Comparison of ENCODE assay signal across 15 cellular contexts in the genomic region with DNA sequence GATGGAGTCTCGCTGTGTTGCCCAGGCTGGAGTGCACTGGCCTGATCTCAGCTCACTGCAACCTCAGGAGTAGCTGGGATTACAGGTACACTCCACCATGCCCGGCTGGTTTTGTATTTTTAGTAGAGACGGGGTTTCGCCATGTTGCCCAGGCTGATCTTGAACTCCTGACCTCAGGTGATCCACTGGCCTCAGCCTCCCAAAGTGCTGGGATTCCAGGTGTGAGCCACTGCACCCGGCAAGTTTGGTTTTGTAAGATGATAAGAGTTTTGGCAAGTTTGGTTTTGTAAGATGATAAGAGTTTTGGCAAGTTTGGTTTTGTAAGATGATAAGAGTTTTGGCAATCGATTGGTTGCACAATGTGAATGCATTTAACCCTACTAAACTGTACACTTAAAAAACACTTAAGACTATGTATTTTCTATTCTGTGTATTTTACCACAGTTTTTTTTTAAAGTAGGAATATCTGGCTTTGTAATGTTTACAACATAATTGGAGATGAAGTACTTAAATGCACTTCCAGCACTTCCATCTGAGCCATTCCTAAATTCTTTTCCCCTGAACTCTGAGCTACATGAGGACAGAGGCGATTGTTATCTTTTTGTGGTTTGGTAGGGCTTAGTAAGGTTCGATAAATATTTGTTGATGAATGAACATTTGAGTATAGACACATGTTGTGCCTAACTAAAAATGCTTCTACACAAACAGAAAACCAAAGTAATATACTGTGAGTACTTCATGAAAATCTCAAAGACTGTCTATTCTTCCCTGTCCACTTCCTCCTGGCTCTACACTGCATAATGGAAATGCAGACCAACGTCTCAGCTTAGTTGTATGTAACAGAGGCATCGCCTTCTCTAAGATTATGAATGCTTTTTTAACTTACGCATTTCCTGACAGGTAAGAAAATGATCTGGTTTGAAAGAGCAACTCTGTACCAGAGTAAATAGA. TPM values are rescaled to one million over a fixed set of nuclear protein-coding genes. Genes with fewer than 3 reads are reported as not detected.
A peak's percentile ranks its signal among the peaks of the same experiment; 100 is the strongest.
DNase-seq lines count a peak whose midpoint lies in the region; ATAC-seq, FAIRE-seq and TF ChIP-seq lines count a peak whose summit lies in the region.
"Had no signal": no experiment of that assay in that cellular context is flagged by ENCODE, and none has a peak within 500 bp of the region (broad histone marks: within the 10 kb centered on the region; RNA-seq: fewer than 3 reads in every experiment).

No MANE protein-coding gene starts in this region.

- peak; percentile 7 for DNase-seq in activated CD4-positive, CD25-positive, alpha-beta regulatory T cell treated with anti-CD3 and anti-CD28 coated beads, Interleukin-2, amount 50 U/mL, for 72 hours
- DNase-seq in T-helper 17 cell (no peak), esophagus muscularis mucosa (ENCODE audit: extremely low spot score) (no peak), sciatic nerve (ENCODE audit: low spot score) (peak; percentile 25), left ventricle myocardium superior (no peak), GM19239 (ENCODE audit: insufficient read length, low spot score) (no peak)
- DNase-seq: MV-4-11, sigmoid colon had no signal

- no peak for FAIRE-seq in GM19239 (lab: Jason Lieb, UNC)
- FAIRE-seq: A549 had no signal

- intact Hi-C loops in esophagus muscularis mucosa (cut with DNase I) (no loop called here), sciatic nerve (cut with DNase I) (no loop called here), left ventricle myocardium superior (cut with micrococcal nuclease) (no loop called here)

- ATAC-seq in activated CD4-positive, CD25-positive, alpha-beta regulatory T cell treated with anti-CD3 and anti-CD28 coated beads, Interleukin-2, amount 50 U/mL, for 24 hours: no peak
- ATAC-seq in T-helper 17 cell (no peak), sciatic nerve (peak; percentile 5), left ventricle myocardium superior (no peak), HG02610 (IDR thresholded peaks at IDR 0.05; ENCODE audit: unreplicated experiment) (no peak)
- ATAC-seq: A549 had no signal

- H3K9me3 ChIP-seq in T-helper 17 cell (ENCODE audit: control insufficient read depth, low read length, poor library complexity, severe bottlenecking): no peaks in the 10 kb centered on the region
- H3K9me3 ChIP-seq in esophagus muscularis mucosa: no peaks in the 10 kb centered on the region
- H3K9me3 ChIP-seq: A549, sigmoid colon had no signal

- peak overlapping the region in 3 of 4 donors; percentile 21 to 41 (median 35) for H3K27ac ChIP-seq in esophagus muscularis mucosa (replicated peaks in 1 of 4)
- H3K27ac ChIP-seq: A549, cardiac muscle cell, HL-60 had no signal

- 78% methylated on average over 11 of the region's 11 CpGs for WGBS in esophagus muscularis mucosa

- H3K4me3 ChIP-seq in esophagus muscularis mucosa: no peak overlapping the region
- H3K4me3 ChIP-seq: A549, cardiac muscle cell, sigmoid colon had no signal

- no peaks in the 10 kb centered on the region for H3K27me3 Mint-ChIP-seq in T-helper 17 cell

- peaks cover 27% of the 10 kb centered on the region for H3K4me1 Mint-ChIP-seq in T-helper 17 cell

- H3K27ac Mint-ChIP-seq in T-helper 17 cell: peak overlapping the region; percentile 94

- no peak for TF ChIP-seq EP300 in esophagus muscularis mucosa (IDR thresholded peaks at IDR 0.05)

- peaks cover 65 to 95% (median 87%) of the 10 kb centered on the region in 4 donors for H3K36me3 ChIP-seq in esophagus muscularis mucosa
- H3K36me3 ChIP-seq: cardiac muscle cell had no signal

- H3K36me3 Mint-ChIP-seq in T-helper 17 cell (ENCODE audit: low read depth): peaks cover 9% of the 10 kb centered on the region

- TF ChIP-seq POLR2A in esophagus muscularis mucosa (IDR thresholded peaks at IDR 0.05; ENCODE audit: low read depth): no peak

- no peaks in the 10 kb centered on the region for H3K27me3 ChIP-seq in esophagus muscularis mucosa
- H3K27me3 ChIP-seq: cardiac muscle cell, sigmoid colon had no signal

- TF ChIP-seq CTCF in esophagus muscularis mucosa (IDR thresholded peaks at IDR 0.05): no peak

- peaks cover 21 to 89% (median 69%) of the 10 kb centered on the region in 4 donors for H3K4me1 ChIP-seq in esophagus muscularis mucosa

- H3K4me3 Mint-ChIP-seq in T-helper 17 cell: peak overlapping the region; percentile 7

RNA-seq across cellular contexts. Expression of a gene that starts 18.8 kb away (rescaled TPM):
- total RNA-seq in T-helper 17 cell (100 to 1,000 TPM; 275 to 286 TPM), esophagus muscularis mucosa (100 to 1,000 TPM; 373 to 639 (median 471) TPM), sciatic nerve (349 TPM), left ventricle myocardium superior (42.5 TPM)

RNA-seq across cellular contexts. Expression of a gene that starts 56.8 kb away (rescaled TPM):
- not detected for total RNA-seq in T-helper 17 cell
- total RNA-seq in esophagus muscularis mucosa: under 1 TPM in 3 of 4 donors, not detected in 1; 0.34 to 0.66 (median 0.42) TPM
- total RNA-seq in sciatic nerve: 0.31 TPM
- total RNA-seq in left ventricle myocardium superior: not detected
- total RNA-seq: cardiac muscle cell; Daoy; T-helper 1 cell treated with Interleukin-12 subunit alpha and Interleukin-12 subunit beta and Interleukin-4 antibody, amounts not matched to agents 30 ng/mL and 1 ng/mL, for 36 hours had no signal

Comparison
In these comparisons a context has a peak if more than half of its experiments do, and no peak if none do; other contexts are left out.
1. DNase-seq: peak in activated CD4-positive, CD25-positive, alpha-beta regulatory T cell treated with anti-CD3 and anti-CD28 coated beads, Interleukin-2, amount 50 U/mL, for 72 hours (single experiment) and sciatic nerve (single experiment); none in T-helper 17 cell (0 of 3), esophagus muscularis mucosa (single experiment), left ventricle myocardium superior (single experiment) and GM19239 (single experiment).